Comparison of ENCODE assay signal across 18 cellular contexts in genomic region chr2:41735446-41735845, GRCh38.
DNase-seq lines count a peak whose midpoint lies in the region; ATAC-seq and TF ChIP-seq lines count a peak whose summit lies in the region.
"Had no signal": no experiment of that assay in that cellular context is flagged by ENCODE, and none has a peak within 500 bp of the region (broad histone marks: within the 10 kb centered on the region; RNA-seq: fewer than 3 reads in every experiment).

No MANE protein-coding gene starts in this region.

- peaks cover 0 to 2% (median 0%) of the 10 kb centered on the region in 3 donors for H3K27me3 Mint-ChIP-seq in CD14-positive monocyte (ENCODE audit: low read depth in 3 of 3)
- H3K27me3 Mint-ChIP-seq: type B pancreatic cell had no signal

- H3K9me3 ChIP-seq in psoas muscle: no peaks in the 10 kb centered on the region
- H3K9me3 ChIP-seq: esophagus muscularis mucosa had no signal

- H3K36me3 ChIP-seq in psoas muscle (ENCODE audit: insufficient read depth in 1 of 2, low read depth in 1 of 2): no peaks in the 10 kb centered on the region
- H3K36me3 ChIP-seq: esophagus muscularis mucosa had no signal

- H3K27ac ChIP-seq in psoas muscle: peak overlapping the region; percentile 46
- H3K27ac ChIP-seq: esophagus muscularis mucosa, hepatocyte, VCaP had no signal

- no peaks in the 10 kb centered on the region for H3K27me3 ChIP-seq in psoas muscle (ENCODE audit: insufficient read depth in 3 of 3, low read length in 2 of 3)
- H3K27me3 ChIP-seq: esophagus muscularis mucosa, hepatocyte had no signal

- H3K4me1 Mint-ChIP-seq in CD14-positive monocyte: peaks cover 21% of the 10 kb centered on the region

- H3K4me3 Mint-ChIP-seq in CD14-positive monocyte: peak overlapping the region in 1 of 2 donors; percentile 49
- H3K4me3 Mint-ChIP-seq: naive thymus-derived CD4-positive, alpha-beta T cell; type B pancreatic cell had no signal

- H3K36me3 Mint-ChIP-seq in CD14-positive monocyte: no peaks in the 10 kb centered on the region
- H3K36me3 Mint-ChIP-seq: naive thymus-derived CD4-positive, alpha-beta T cell; type B pancreatic cell had no signal

- intact Hi-C loops in CD14-positive monocyte (cut with micrococcal nuclease): no loop called here
- intact Hi-C loops in psoas muscle (cut with DNase I): no loop called here

- no peak for DNase-seq in CD14-positive monocyte (ENCODE audit: low spot score)
- peak; percentile 15 for DNase-seq in NB4 (ENCODE audit: low read depth)
- DNase-seq in fibroblast of the aortic adventitia (ENCODE audit: low read depth): peak; percentile 84
- no peak for DNase-seq in psoas muscle
- DNase-seq in mucosa of gallbladder (ENCODE audit: low spot score): no peak
- no peak for DNase-seq in activated T-cell treated with anti-CD3 and anti-CD28 coated beads, Interleukin-2, amount 50 U/mL, for 48 hours
- no peak for DNase-seq in COR-L47 (lab: John Stamatoyannopoulos, UW)
- DNase-seq: activated CD8-positive, alpha-beta memory T cell treated with anti-CD3 and anti-CD28 coated beads for 24 hours; activated effector memory CD4-positive, alpha-beta T cell treated with Interleukin-2 at 50 U/mL for 16 hours; dermis blood vessel endothelial cell; naive thymus-derived CD4-positive, alpha-beta T cell; stimulated activated CD4-positive, alpha-beta T cell treated with anti-CD3 and anti-CD28 coated beads, Interleukin-4, amount 100 ng/mL, for 1 hour had no signal

- TF ChIP-seq CTCF in CD14-positive monocyte (IDR thresholded peaks at IDR 0.05): no peak
- no peak for TF ChIP-seq CTCF in NB4 (IDR thresholded peaks at IDR 0.05; ENCODE audit: low read depth, low read length)
- TF ChIP-seq CTCF in fibroblast of the aortic adventitia (IDR thresholded peaks at IDR 0.05; ENCODE audit: insufficient read depth, low read length): no peak
- TF ChIP-seq CTCF in psoas muscle (IDR thresholded peaks at IDR 0.05): no peak

- no peak for TF ChIP-seq POLR2A in NB4 (IDR thresholded peaks at IDR 0.05; ENCODE audit: extremely low read depth, insufficient read length)

- peaks cover 18% of the 10 kb centered on the region for H3K4me1 ChIP-seq in psoas muscle
- H3K4me1 ChIP-seq: esophagus muscularis mucosa had no signal

- H3K27ac Mint-ChIP-seq in CD14-positive monocyte: peak overlapping the region; percentile 74 to 90 (median 81)
- H3K27ac Mint-ChIP-seq: naive thymus-derived CD4-positive, alpha-beta T cell; type B pancreatic cell had no signal

- no peak for ATAC-seq in psoas muscle
- ATAC-seq in GM18861 (IDR thresholded peaks at IDR 0.05; ENCODE audit: unreplicated experiment): no peak
- ATAC-seq: Panc1 had no signal

- 43 to 60% (median 44%) methylated on average over 2 of the region's 2 CpGs for WGBS in psoas muscle, 3 donors

- H3K9me3 Mint-ChIP-seq in CD14-positive monocyte: peaks cover 0 to 7% (median under 1%) of the 10 kb centered on the region in 7 donors
- H3K9me3 Mint-ChIP-seq: type B pancreatic cell had no signal

- no peak overlapping the region for H3K4me3 ChIP-seq in NB4 (ENCODE audit: low read depth, low read length)
- no peak overlapping the region for H3K4me3 ChIP-seq in fibroblast of the aortic adventitia (ENCODE audit: low read depth, low read length)
- no peak overlapping the region for H3K4me3 ChIP-seq in psoas muscle
- H3K4me3 ChIP-seq: esophagus muscularis mucosa, hepatocyte had no signal

Comparison
In these comparisons a context has a peak if more than half of its experiments do, and no peak if none do; other contexts are left out.
1. DNase-seq: peak in NB4 (single experiment) and fibroblast of the aortic adventitia (single experiment); none in CD14-positive monocyte (single experiment), psoas muscle (0 of 2), mucosa of gallbladder (single experiment), activated T-cell treated with anti-CD3 and anti-CD28 coated beads, Interleukin-2, amount 50 U/mL, for 48 hours (0 of 2) and COR-L47 (single experiment).